Comparison of ENCODE assay signal across 11 cellular contexts in the genomic region with DNA sequence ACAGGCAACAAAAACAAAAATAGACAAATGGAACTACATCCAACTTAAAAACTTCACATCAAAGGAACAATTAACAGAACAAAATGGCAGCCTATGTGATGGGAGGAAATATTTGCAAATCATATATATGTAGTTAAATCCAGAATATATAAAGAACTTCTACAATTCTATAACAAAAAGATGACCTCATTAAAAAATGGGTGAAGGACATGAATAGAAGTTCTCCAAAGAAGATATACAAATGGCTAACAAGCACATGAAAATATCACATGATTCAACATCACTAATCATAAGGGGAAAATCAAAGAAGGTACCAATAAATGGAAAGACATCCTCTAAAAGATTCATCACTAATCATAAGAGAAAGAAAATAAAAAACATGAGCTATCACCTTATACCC.
"Had no signal": no experiment of that assay in that cellular context is flagged by ENCODE, and none has a peak within 500 bp of the region (broad histone marks: within the 10 kb centered on the region; RNA-seq: fewer than 3 reads in every experiment).

No MANE protein-coding gene starts in this region.

- H3K4me3 ChIP-seq: GM23248, GM23338, HAP-1 had no signal

- H3K4me2 ChIP-seq: GM23338 had no signal

- H3K36me3 ChIP-seq: HAP-1 had no signal

- FAIRE-seq: H1, H54 had no signal

- H3K9ac ChIP-seq: GM23248 had no signal

- H3K9me3 ChIP-seq: HAP-1 had no signal

- DNase-seq: GM23248, GOT3, H7, H9, HCEC 1CT, HFFc6 had no signal

- H3K4me1 ChIP-seq: HAP-1 had no signal

- H2AFZ ChIP-seq: GM23248, GM23338 had no signal

- ATAC-seq: GM23338, HCT116 had no signal

- H3K27ac ChIP-seq: GM23248 had no signal
